In the genomic region with DNA sequence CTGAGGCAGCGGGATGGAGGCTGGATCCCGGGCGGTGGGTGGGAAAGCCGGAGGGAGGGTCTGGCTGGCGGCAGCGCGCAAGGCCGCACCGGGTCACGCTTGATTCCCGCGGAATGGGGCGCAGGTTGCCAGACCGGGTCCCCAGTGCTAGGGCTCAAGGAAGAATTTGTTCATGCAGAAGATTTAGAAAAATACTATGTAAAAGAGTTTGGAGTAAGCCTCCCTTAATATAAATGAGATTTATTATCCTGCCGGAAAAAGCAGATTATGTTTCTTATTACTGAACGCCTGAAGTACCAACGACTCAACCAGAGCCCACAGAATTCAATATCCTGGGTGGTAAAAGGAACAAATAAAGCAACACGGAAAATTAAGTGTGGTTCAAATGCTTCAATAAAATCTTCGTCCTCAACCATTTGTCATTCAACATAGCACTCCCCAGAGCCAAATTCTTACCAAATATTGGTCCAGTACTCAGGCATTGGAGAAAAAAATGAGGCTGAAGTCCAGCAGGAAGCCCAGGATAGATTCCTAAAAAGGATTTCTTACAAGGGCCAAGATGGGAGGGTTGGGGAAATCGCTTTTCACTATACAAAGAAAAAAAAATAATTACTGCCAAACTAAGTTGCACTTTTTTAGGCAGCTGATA, we compare ENCODE assay signal across 8 cellular contexts. TPM values are rescaled to one million over a fixed set of nuclear protein-coding genes. Genes with fewer than 3 reads are reported as not detected.
A peak's percentile ranks its signal among the peaks of the same experiment; 100 is the strongest.
DNase-seq lines count a peak whose midpoint lies in the region; ATAC-seq and TF ChIP-seq lines count a peak whose summit lies in the region.

No MANE protein-coding gene starts in this region.

- CTCF ChIA-PET in HEK293T (lab: Yijun Ruan, JAX) = no interaction called here

- H4K20me1 ChIP-seq in DOHH2 (ENCODE audit: control insufficient read depth, insufficient read depth, low read depth, low read length) (no peaks in the 10 kb centered on the region), SU-DHL-6 (ENCODE audit: low read depth, low read length) (no peaks in the 10 kb centered on the region)

- peak in 1 of 2 donors; percentile 1 for ATAC-seq in gastrocnemius medialis
- no peak for ATAC-seq in GM19351 (IDR thresholded peaks at IDR 0.05; ENCODE audit: unreplicated experiment)

- H3K4me1 ChIP-seq in DOHH2 (ENCODE audit: control insufficient read depth, low read length) (peaks cover 25% of the 10 kb centered on the region), gastrocnemius medialis (peaks cover 19 to 34% of the 10 kb centered on the region in 2 donors)

- H3K36me3 ChIP-seq in DOHH2 (ENCODE audit: control insufficient read depth, low read length) (peaks cover 4% of the 10 kb centered on the region; the same call in 1 of the 2 replicates), SU-DHL-6 (ENCODE audit: low read length) (no peaks in the 10 kb centered on the region), gastrocnemius medialis (no peaks in the 10 kb centered on the region)

- in situ Hi-C loops in gastrocnemius medialis (cut with MboI; ENCODE audit: low sequenced_read_pairs in 4 of 4) = no loop called here

- peak overlapping the region; percentile 75 for H3K9ac ChIP-seq in SU-DHL-6 (ENCODE audit: low read length)

- TF ChIP-seq CTCF in DOHH2 (IDR thresholded peaks at IDR 0.05; ENCODE audit: low read depth, low read length, poor library complexity, severe bottlenecking) (no peak), SU-DHL-6 (IDR thresholded peaks at IDR 0.05; ENCODE audit: insufficient read depth, low read length, poor library complexity, severe bottlenecking) (no peak), fibroblast of pulmonary artery (IDR thresholded peaks at IDR 0.05; ENCODE audit: low read length, missing control alignments) (no peak), gastrocnemius medialis (IDR thresholded peaks at IDR 0.05 in 4 of 5, conservative IDR thresholded peaks at IDR 0.05 in 1 of 5) (peak in 1 of 5 experiments; percentile 4)

- H2AFZ ChIP-seq in SU-DHL-6 (ENCODE audit: low read depth, low read length, severe bottlenecking) = peak overlapping the region; percentile 82

- H3K27me3 ChIP-seq in DOHH2 (ENCODE audit: control insufficient read depth, low read length) = no peaks in the 10 kb centered on the region
- no peaks in the 10 kb centered on the region for H3K27me3 ChIP-seq in SU-DHL-6 (ENCODE audit: low read length)
- H3K27me3 ChIP-seq in gastrocnemius medialis = no peaks in the 10 kb centered on the region

- intact Hi-C loops in gastrocnemius medialis (cut with DNase I; ENCODE audit: low total_unique reads) = loop anchor here (5.0 kb wide), 2 partner anchors 521 to 1401 kb away; partner anchors contain the start of genes ATP6V1A and NAA50

- H3K4me2 ChIP-seq in DOHH2 (ENCODE audit: low read length) = peak overlapping the region; percentile 84
- H3K4me2 ChIP-seq in SU-DHL-6 (ENCODE audit: low read depth, low read length, poor library complexity, severe bottlenecking) = peak overlapping the region; percentile 84

- POLR2A ChIA-PET in HEK293T (lab: Yijun Ruan, JAX) = interaction anchor here (1.6 to 4.0 kb wide), 2 partner anchors 17 to 48 kb away, joined by 7 to 33 read pairs; no protein-coding TSS in a partner anchor

- DNase-seq in HEK293T (ENCODE audit: extremely low spot score) = no peak
- peak; percentile 22 for DNase-seq in fibroblast of pulmonary artery (ENCODE audit: low read depth)
- DNase-seq in gastrocnemius medialis = no peak
- DNase-seq in T-helper 9 cell = no peak
- DNase-seq in NCI-H2081 (lab: John Stamatoyannopoulos, UW) = no peak

- H3K27ac ChIP-seq in DOHH2 (ENCODE audit: low read depth, low read length) (peak overlapping the region; percentile 73), SU-DHL-6 (ENCODE audit: low read depth, low read length) (peak overlapping the region; percentile 66), gastrocnemius medialis (peak overlapping the region; percentile 94 to 98 (median 95))

- no peaks in the 10 kb centered on the region for H3K9me2 ChIP-seq in DOHH2 (replicated peaks; ENCODE audit: control insufficient read depth, low read length)
- H3K9me2 ChIP-seq in SU-DHL-6 (replicated peaks; ENCODE audit: insufficient read depth, low read length) = no peaks in the 10 kb centered on the region

- H3F3A ChIP-seq in DOHH2 (ENCODE audit: control insufficient read depth, insufficient read depth) (0 out of 2 replicates have a peak, but pooled peaks cover 3% of the 10 kb centered on the region), SU-DHL-6 (ENCODE audit: insufficient read depth) (no peaks in the 10 kb centered on the region)

- TF ChIP-seq POLR2A in gastrocnemius medialis (IDR thresholded peaks at IDR 0.05) = peak in 1 of 2 donors; percentile 55

- H3K9me3 ChIP-seq in DOHH2 (ENCODE audit: control insufficient read depth, insufficient read depth, low read length) (no peaks in the 10 kb centered on the region), SU-DHL-6 (ENCODE audit: insufficient read depth, low read length) (no peaks in the 10 kb centered on the region), gastrocnemius medialis (no peaks in the 10 kb centered on the region)

- H3K4me3 ChIP-seq in DOHH2 (ENCODE audit: low read length) = peak overlapping the region; percentile 97
- peak overlapping the region; percentile 88 for H3K4me3 ChIP-seq in SU-DHL-6 (ENCODE audit: insufficient read depth, low read length, poor library complexity, severe bottlenecking)
- peak overlapping the region; percentile 73 for H3K4me3 ChIP-seq in fibroblast of pulmonary artery (replicated peaks; ENCODE audit: low read depth, low read length)
- H3K4me3 ChIP-seq in gastrocnemius medialis = peak overlapping the region; percentile 78 to 94 (median 80)

- H3K79me2 ChIP-seq in DOHH2 (ENCODE audit: control insufficient read depth, low read length) (peaks cover 32% of the 10 kb centered on the region), SU-DHL-6 (ENCODE audit: insufficient read depth, low read length) (no peaks in the 10 kb centered on the region)

TF ChIP-seq in HEK293T, 16 proteins besides CTCF, POLR2A, EP300 and RAD21:
- peak; percentile 56 for TF ChIP-seq L3MBTL2 (conservative IDR thresholded peaks at IDR 0.05)
- TF ChIP-seq ZNF384 (IDR thresholded peaks at IDR 0.05) = no peak
TF ChIP-seq in HEK293T: peak in this region for 1.

RNA-seq across cellular contexts. Expression of gene ZBTB20, which starts 1.2 kb away (rescaled TPM):
- 10 to 100 TPM; 47.6 to 86.5 (median 69.0) TPM for total RNA-seq in gastrocnemius medialis
